In genomic region chr16:20676268-20676828, GRCh38 we compare ENCODE assay signal across 10 cellular contexts. TPM values are rescaled to one million over a fixed set of nuclear protein-coding genes. Genes with fewer than 3 reads are reported as not detected.
DNase-seq lines count a peak whose midpoint lies in the region; ATAC-seq, FAIRE-seq and TF ChIP-seq lines count a peak whose summit lies in the region.
"Had no signal": no experiment of that assay in that cellular context is flagged by ENCODE, and none has a peak within 500 bp of the region (broad histone marks: within the 10 kb centered on the region; RNA-seq: fewer than 3 reads in every experiment).

No MANE protein-coding gene starts in this region.

- in situ Hi-C loops in HepG2 (cut with HindIII; ENCODE audit: extremely low pct_ligation_motif_present, low pct_unique_long_range_greater_than_20kb) = no loop called here

- H3K36me3 ChIP-seq in HepG2 (replicated peaks in 1 of 2; ENCODE audit: control insufficient read depth in 1 of 2, insufficient read depth in 2 of 2, low read length in 2 of 2) = peaks cover 15 to 28% of the 10 kb centered on the region in 2 experiments
- H3K36me3 ChIP-seq in upper lobe of left lung = no peaks in the 10 kb centered on the region

- 22% methylated on average over 4 of the region's 4 CpGs for WGBS in HepG2 (ENCODE audit: low lambda C conversion rate)
- 20 to 36% methylated on average over 4 of the region's 4 CpGs for WGBS in upper lobe of left lung, 2 donors

- H3K27ac ChIP-seq in HepG2 (ENCODE audit: extremely low read length, insufficient read depth, low read length) (peak overlapping the region; percentile 15), upper lobe of left lung (peak overlapping the region in 2 of 4 donors; percentile 49 to 75)

- no peak for DNase-seq in activated naive CD4-positive, alpha-beta T cell treated with anti-CD3 and anti-CD28 coated beads, Interleukin-2, amount 10 ng/mL, durations not matched to agents 7 days and 5 days
- no peak for DNase-seq in activated naive CD4-positive, alpha-beta T cell treated with Interleukin-2 at 50 U/mL for 16 hours
- no peak for DNase-seq in activated T-helper 2 cell treated with anti-CD3 and anti-CD28 coated beads, Interferon-gamma antibody, Interleukin-2, Interleukin-4, amounts not matched to agents 10 μg/mL and 5 μg/mL and 100 μg/mL, durations not matched to agents 14 hours and 24 hours and 36 hours (ENCODE audit: low spot score)
- no peak for DNase-seq in HepG2 (ENCODE audit: low spot score)
- DNase-seq in upper lobe of left lung = no peak
- no peak for DNase-seq in hepatic stellate cell (ENCODE audit: low spot score)
- no peak for DNase-seq in RCC 7860 (ENCODE audit: low spot score)
- no peak for DNase-seq in stimulated activated CD8-positive, alpha-beta memory T cell treated with anti-CD3 and anti-CD28 coated beads, Interleukin-4, amount 100 ng/mL, for 48 hours
- DNase-seq: activated CD8-positive, alpha-beta memory T cell treated with anti-CD3 and anti-CD28 coated beads, Interleukin-2, amount 50 U/mL, for 4 hours had no signal

- H3K9ac ChIP-seq in HepG2 (ENCODE audit: insufficient read depth, low read depth, low read length) = peak overlapping the region; percentile 68; the same call in 1 of the 2 replicates

- BruUV-seq in HepG2 (replicated peaks; lab: Mats Ljungman, UMichigan) = no TSS peak

- TF ChIP-seq POLR2A in HepG2 (IDR thresholded peaks at IDR 0.05; ENCODE audit: insufficient read depth in 1 of 2, low read depth in 2 of 2, low read length in 2 of 2) (no peak), upper lobe of left lung (IDR thresholded peaks at IDR 0.05) (no peak)

- H3K9me3 Mint-ChIP-seq in activated naive CD4-positive, alpha-beta T cell treated with anti-CD3 and anti-CD28 coated beads, Interleukin-2, amount 10 ng/mL, durations not matched to agents 7 days and 5 days = no peaks in the 10 kb centered on the region
- H3K9me3 Mint-ChIP-seq in activated T-helper 2 cell treated with anti-CD3 and anti-CD28 coated beads, Interferon-gamma antibody, Interleukin-2, Interleukin-4, amounts not matched to agents 10 μg/mL and 5 μg/mL and 100 μg/mL, durations not matched to agents 14 hours and 24 hours and 36 hours = no peaks in the 10 kb centered on the region

- H3K9me3 ChIP-seq in HepG2 (ENCODE audit: low read length) (no peaks in the 10 kb centered on the region), upper lobe of left lung (no peaks in the 10 kb centered on the region)

- H3K27me3 Mint-ChIP-seq in activated naive CD4-positive, alpha-beta T cell treated with anti-CD3 and anti-CD28 coated beads, Interleukin-2, amount 10 ng/mL, durations not matched to agents 7 days and 5 days = no peaks in the 10 kb centered on the region
- peaks cover 2% of the 10 kb centered on the region for H3K27me3 Mint-ChIP-seq in activated T-helper 2 cell treated with anti-CD3 and anti-CD28 coated beads, Interferon-gamma antibody, Interleukin-2, Interleukin-4, amounts not matched to agents 10 μg/mL and 5 μg/mL and 100 μg/mL, durations not matched to agents 14 hours and 24 hours and 36 hours (ENCODE audit: low read depth)

- H3K4me2 ChIP-seq in HepG2 (ENCODE audit: low read depth, low read length) = peak overlapping the region; percentile 91

- H2AFZ ChIP-seq in HepG2 (ENCODE audit: low read length) = peak overlapping the region; percentile 44

- H3K36me3 Mint-ChIP-seq in activated naive CD4-positive, alpha-beta T cell treated with anti-CD3 and anti-CD28 coated beads, Interleukin-2, amount 10 ng/mL, durations not matched to agents 7 days and 5 days = no peaks in the 10 kb centered on the region
- H3K36me3 Mint-ChIP-seq in activated T-helper 2 cell treated with anti-CD3 and anti-CD28 coated beads, Interferon-gamma antibody, Interleukin-2, Interleukin-4, amounts not matched to agents 10 μg/mL and 5 μg/mL and 100 μg/mL, durations not matched to agents 14 hours and 24 hours and 36 hours (ENCODE audit: low read depth) = no peaks in the 10 kb centered on the region

- no peak for TF ChIP-seq CTCF in HepG2 (CRISPR knock-in tag; IDR thresholded peaks at IDR 0.05)
- no peak for TF ChIP-seq CTCF in upper lobe of left lung (IDR thresholded peaks at IDR 0.05)

- FAIRE-seq in HepG2 (lab: Jason Lieb, UNC) (no peak), RCC 7860 (lab: Jason Lieb, UNC) (no peak)

- H3K4me3 ChIP-seq in HepG2 (replicated peaks in 1 of 3; ENCODE audit: insufficient read depth in 1 of 3, low read depth in 2 of 3, low read length in 3 of 3) (peak overlapping the region; percentile 75 to 84 (median 80)), upper lobe of left lung (peak overlapping the region in 3 of 4 donors; percentile 33 to 51 (median 51))

- peak overlapping the region; percentile 76 for H3K4me3 Mint-ChIP-seq in activated naive CD4-positive, alpha-beta T cell treated with anti-CD3 and anti-CD28 coated beads, Interleukin-2, amount 10 ng/mL, durations not matched to agents 7 days and 5 days
- H3K4me3 Mint-ChIP-seq in activated T-helper 2 cell treated with anti-CD3 and anti-CD28 coated beads, Interferon-gamma antibody, Interleukin-2, Interleukin-4, amounts not matched to agents 10 μg/mL and 5 μg/mL and 100 μg/mL, durations not matched to agents 14 hours and 24 hours and 36 hours (ENCODE audit: low read depth) = peak overlapping the region; percentile 63

- H3K4me1 ChIP-seq in HepG2 (ENCODE audit: insufficient read depth, low read length) = peaks cover 57% of the 10 kb centered on the region
- peaks cover 16 to 38% (median 24%) of the 10 kb centered on the region in 4 donors for H3K4me1 ChIP-seq in upper lobe of left lung

- ATAC-seq in HepG2 = no peak
- peak in 1 of 2 donors; percentile 41 for ATAC-seq in upper lobe of left lung (ENCODE audit: low FRiP score in 2 of 2)

- CTCF ChIA-PET in activated naive CD4-positive, alpha-beta T cell treated with anti-CD3 and anti-CD28 coated beads, Interleukin-2, amount 10 ng/mL, durations not matched to agents 7 days and 5 days (lab: Charles Lee) = interaction anchor here (0.7 to 1.7 kb wide), 2 partner anchors 10 to 33 kb away, joined by 3 to 4 read pairs; no protein-coding TSS in a partner anchor
- CTCF ChIA-PET in HepG2 (lab: Yijun Ruan, JAX; ENCODE audit: low intra/inter-chr PET ratio, low total read pairs) = interaction anchor here (0.6 kb wide), 1 partner anchor 130 kb away, joined by 3 read pairs; no protein-coding TSS in a partner anchor

- intact Hi-C loops in activated T-helper 2 cell treated with anti-CD3 and anti-CD28 coated beads, Interferon-gamma antibody, Interleukin-2, Interleukin-4, amounts not matched to agents 10 μg/mL and 5 μg/mL and 100 μg/mL, durations not matched to agents 14 hours and 24 hours and 36 hours (cut with micrococcal nuclease) = no loop called here
- intact Hi-C loops in HepG2 (cut with micrococcal nuclease; ENCODE audit: unreplicated experiment) = loop anchor here (5.0 kb wide), 1 partner anchor 79 kb away; no protein-coding TSS in a partner anchor

- no peaks in the 10 kb centered on the region; a peak in 1 of 5 replicates for H3K27me3 ChIP-seq in HepG2 (ENCODE audit: control insufficient read depth in 1 of 2, insufficient read depth in 2 of 2, low read length in 2 of 2)
- H3K27me3 ChIP-seq in upper lobe of left lung = no peaks in the 10 kb centered on the region

- POLR2A ChIA-PET in HepG2 (lab: Yijun Ruan, JAX) = interaction anchor here (0.6 to 1.7 kb wide), 10 partner anchors 9 to 252 kb away, joined by 3 to 8 read pairs (median 3); partner anchors contain the start of genes ERI2 and REXO5

- TF ChIP-seq RAD21 in HepG2 (CRISPR knock-in tag; IDR thresholded peaks at IDR 0.05) = no peak

- H4K20me1 ChIP-seq in HepG2 (ENCODE audit: insufficient read depth, low read length) = no peaks in the 10 kb centered on the region

- peaks cover 28% of the 10 kb centered on the region for H3K4me1 Mint-ChIP-seq in activated naive CD4-positive, alpha-beta T cell treated with anti-CD3 and anti-CD28 coated beads, Interleukin-2, amount 10 ng/mL, durations not matched to agents 7 days and 5 days
- H3K4me1 Mint-ChIP-seq in activated T-helper 2 cell treated with anti-CD3 and anti-CD28 coated beads, Interferon-gamma antibody, Interleukin-2, Interleukin-4, amounts not matched to agents 10 μg/mL and 5 μg/mL and 100 μg/mL, durations not matched to agents 14 hours and 24 hours and 36 hours (ENCODE audit: low read depth) = peaks cover 24% of the 10 kb centered on the region

- peak overlapping the region; percentile 81 for H3K27ac Mint-ChIP-seq in activated naive CD4-positive, alpha-beta T cell treated with anti-CD3 and anti-CD28 coated beads, Interleukin-2, amount 10 ng/mL, durations not matched to agents 7 days and 5 days
- no peak overlapping the region for H3K27ac Mint-ChIP-seq in activated T-helper 2 cell treated with anti-CD3 and anti-CD28 coated beads, Interferon-gamma antibody, Interleukin-2, Interleukin-4, amounts not matched to agents 10 μg/mL and 5 μg/mL and 100 μg/mL, durations not matched to agents 14 hours and 24 hours and 36 hours

- TF ChIP-seq EP300 in HepG2 (IDR thresholded peaks at IDR 0.05; ENCODE audit: low read depth in 2 of 2, low read length in 2 of 2) (peak in 1 of 2 experiments; percentile 23; a peak in 1 of 4 replicates), HepG2 (CRISPR knock-in tag; IDR thresholded peaks at IDR 0.05; ENCODE audit: borderline replicate concordance) (no peak), upper lobe of left lung (IDR thresholded peaks at IDR 0.05) (no peak)

- peaks cover 31% of the 10 kb centered on the region for H3K79me2 ChIP-seq in HepG2 (ENCODE audit: insufficient read depth, low read length)

RNA-seq across cellular contexts. Expression of gene ACSM1, which starts 21.1 kb away (rescaled TPM):
- 1.6 and 1.7 TPM in 2 replicates for total RNA-seq in activated T-helper 2 cell treated with anti-CD3 and anti-CD28 coated beads, Interferon-gamma antibody, Interleukin-2, Interleukin-4, amounts not matched to agents 10 μg/mL and 5 μg/mL and 100 μg/mL, durations not matched to agents 14 hours and 24 hours and 36 hours
- 0.71 and 1.1 TPM in 2 replicates for total RNA-seq in HepG2 (2016; rRNA removed; fragmentation: Illumina TruSeq; extraction: Trizol)
- total RNA-seq in HepG2 (2016; cell fraction: cytosol; rRNA removed; fragmentation: Illumina TruSeq; extraction: Trizol; ENCODE audit: low read depth) = 0.26 and 0.91 TPM in 2 replicates
- 0.80 and 0.82 TPM in 2 replicates for total RNA-seq in HepG2 (2016; cell fraction: insoluble cytoplasmic fraction; rRNA removed; fragmentation: Illumina TruSeq; extraction: Trizol)
- 0.69 and 0.80 TPM in 2 replicates for total RNA-seq in HepG2 (2016; cell fraction: membrane; rRNA removed; fragmentation: Illumina TruSeq; extraction: Trizol)
- 1.1 and 1.6 TPM in 2 replicates for total RNA-seq in HepG2 (2016; cell fraction: nucleus; rRNA removed; fragmentation: Illumina TruSeq; extraction: Trizol)
- 0.73 and 0.77 TPM in 2 replicates for polyA plus RNA-seq in HepG2 (2011; rRNA removed)
- polyA plus RNA-seq in HepG2 (2011; cell fraction: cytosol; rRNA removed) = 0.44 and 0.97 TPM in 2 replicates
- polyA plus RNA-seq in HepG2 (2011; cell fraction: nucleus; rRNA removed) = 0.40 and 1.1 TPM in 2 replicates
- 0.68 and 0.71 TPM in 2 replicates for polyA plus RNA-seq in HepG2 (2012)
- 0.17 and 0.42 TPM in 2 replicates for polyA plus RNA-seq in HepG2 (2016; cell fraction: cytosol; fragmentation: Illumina TruSeq; extraction: Trizol; ENCODE audit: low read depth)
- 0.75 and 0.91 TPM in 2 replicates for polyA plus RNA-seq in HepG2 (2016; cell fraction: insoluble cytoplasmic fraction; fragmentation: Illumina TruSeq; extraction: Trizol; ENCODE audit: low read depth)
- polyA plus RNA-seq in HepG2 (2016; cell fraction: membrane; fragmentation: Illumina TruSeq; extraction: Trizol; ENCODE audit: low read depth) = 0.35 and 0.45 TPM in 2 replicates
- 0.93 and 1.4 TPM in 2 replicates for polyA plus RNA-seq in HepG2 (2016; cell fraction: nucleus; fragmentation: Illumina TruSeq; extraction: Trizol; ENCODE audit: insufficient read depth, low read depth)
- polyA minus RNA-seq in HepG2 (2011; rRNA and poly(A)+ RNA removed; ENCODE audit: low replicate concordance) = 0.84 TPM in 1 of 2 replicates, not detected in the other
- 0.30 TPM in 1 of 2 replicates, not detected in the other for polyA minus RNA-seq in HepG2 (2011; cell fraction: cytosol; rRNA and poly(A)+ RNA removed)
- polyA minus RNA-seq in HepG2 (2011; cell fraction: nucleus; rRNA and poly(A)+ RNA removed) = 0.77 and 0.87 TPM in 2 replicates
- 1 to 10 TPM in 3 of 6 donors, under 1 TPM in 2, not detected in 1; 0.77 to 2.1 (median 1.2) TPM for total RNA-seq in upper lobe of left lung
- total RNA-seq: Daoy had no signal
